In the genomic region with DNA sequence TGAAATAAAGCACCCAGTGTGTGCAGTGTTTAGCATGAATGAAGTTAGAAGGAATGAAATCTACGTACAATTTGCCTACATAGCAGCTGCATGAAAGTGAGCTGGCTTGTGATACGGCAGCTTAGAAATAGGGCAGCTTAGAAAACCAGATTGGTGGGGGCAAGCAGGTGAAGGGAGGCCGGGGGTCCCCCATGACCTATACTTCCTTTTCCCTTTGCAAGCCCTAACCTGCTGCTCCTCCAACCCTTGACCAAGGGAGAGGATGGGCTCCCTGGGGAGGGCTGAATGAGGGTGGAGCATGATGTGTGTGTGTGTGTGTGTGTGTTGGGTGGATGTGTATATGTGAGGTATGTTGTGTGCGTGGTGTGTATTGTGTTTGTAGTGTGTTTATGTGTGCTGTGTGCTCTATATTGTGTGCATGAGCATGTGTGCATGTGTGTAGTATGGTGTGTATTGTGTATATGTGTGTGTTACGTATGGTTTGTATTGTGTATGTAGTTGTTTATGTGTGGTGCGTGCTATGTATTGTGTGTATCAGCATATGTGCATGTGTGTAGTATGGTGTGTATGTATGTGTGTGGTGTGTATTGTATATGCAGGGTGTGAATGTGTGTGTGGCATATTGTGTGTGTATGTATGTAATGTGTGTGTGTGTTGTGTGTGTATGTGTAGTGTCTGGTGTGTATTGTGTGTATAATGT, we compare ENCODE assay signal across 19 cellular contexts.
"Had no signal": no experiment of that assay in that cellular context is flagged by ENCODE, and none has a peak within 500 bp of the region (broad histone marks: within the 10 kb centered on the region; RNA-seq: fewer than 3 reads in every experiment).

No MANE protein-coding gene starts in this region.

- DNase-seq: activated B cell treated with CpG ODN at 0.5 μM for 24 hours; activated CD4-positive, alpha-beta memory T cell treated with anti-CD3 and anti-CD28 coated beads, Interleukin-2, amount 10 ng/mL, durations not matched to agents 7 days and 5 days; activated CD4-positive, alpha-beta T cell treated with anti-CD3 and anti-CD28 coated beads for 4 hours; activated CD8-positive, alpha-beta memory T cell treated with anti-CD3 and anti-CD28 coated beads, Interleukin-2, amount 50 U/mL, for 4 hours; activated effector memory CD4-positive, alpha-beta T cell treated with anti-CD3 and anti-CD28 coated beads, Interleukin-2, amount 50 U/mL, for 16 hours; activated T-cell treated with anti-CD3 and anti-CD28 coated beads, Interleukin-2, amount 50 U/mL, for 72 hours; effector CD8-positive, alpha-beta T cell; esophagus squamous epithelium; heart right ventricle; left ventricle myocardium superior; posterior cingulate gyrus; stimulated activated CD4-positive, alpha-beta T cell treated with anti-CD3 and anti-CD28 coated beads, Interleukin-1b, Interleukin-23, amount 100 ng/mL, for 48 hours; stimulated activated CD8-positive, alpha-beta memory T cell treated with anti-CD3 and anti-CD28 coated beads, Interleukin-4, amount 100 ng/mL, for 48 hours; stimulated activated naive CD4-positive, alpha-beta T cell treated with Interleukin-2 at 50 U/mL for 16 hours; T-cell; transverse colon had no signal

- H3K27ac ChIP-seq: esophagus squamous epithelium, heart right ventricle, transverse colon had no signal

- H3K4me1 ChIP-seq: esophagus squamous epithelium, transverse colon had no signal

- H3K9me3 Mint-ChIP-seq: activated B cell treated with CpG ODN at 0.5 μM for 24 hours; activated CD4-positive, alpha-beta memory T cell treated with anti-CD3 and anti-CD28 coated beads, Interleukin-2, amount 10 ng/mL, durations not matched to agents 7 days and 5 days; activated naive CD4-positive, alpha-beta T cell treated with anti-CD3 and anti-CD28 coated beads, Interleukin-2, amount 50 U/mL, for 24 hours; activated T-cell treated with anti-CD3 and anti-CD28 coated beads, Interleukin-2, amount 50 U/mL, for 72 hours; memory B cell; T-cell had no signal

- H3K27me3 ChIP-seq: transverse colon had no signal

- H3K4me1 Mint-ChIP-seq: activated B cell treated with CpG ODN at 0.5 μM for 24 hours; activated naive CD4-positive, alpha-beta T cell treated with anti-CD3 and anti-CD28 coated beads, Interleukin-2, amount 50 U/mL, for 24 hours had no signal

- H3K36me3 ChIP-seq: esophagus squamous epithelium, heart right ventricle, transverse colon had no signal

- H3K27ac Mint-ChIP-seq: activated B cell treated with CpG ODN at 0.5 μM for 24 hours; activated CD4-positive, alpha-beta memory T cell treated with anti-CD3 and anti-CD28 coated beads, Interleukin-2, amount 10 ng/mL, durations not matched to agents 7 days and 5 days; activated naive CD4-positive, alpha-beta T cell treated with anti-CD3 and anti-CD28 coated beads, Interleukin-2, amount 50 U/mL, for 24 hours; activated T-cell treated with anti-CD3 and anti-CD28 coated beads, Interleukin-2, amount 50 U/mL, for 72 hours; memory B cell; T-cell had no signal

- H3K9me3 ChIP-seq: esophagus squamous epithelium, heart right ventricle, transverse colon had no signal

- ATAC-seq: activated T-cell treated with anti-CD3 and anti-CD28 coated beads, Interleukin-2, amount 50 U/mL, for 72 hours; heart right ventricle; left ventricle myocardium superior; SK-N-SH treated with all-trans-retinoic acid at 6 μM for 48 hours; T-cell had no signal

- H3K36me3 Mint-ChIP-seq: activated naive CD4-positive, alpha-beta T cell treated with anti-CD3 and anti-CD28 coated beads, Interleukin-2, amount 50 U/mL, for 24 hours; memory B cell; T-cell had no signal

- H3K4me3 ChIP-seq: esophagus squamous epithelium, heart right ventricle, transverse colon had no signal

- H3K27me3 Mint-ChIP-seq: activated naive CD4-positive, alpha-beta T cell treated with anti-CD3 and anti-CD28 coated beads, Interleukin-2, amount 50 U/mL, for 24 hours had no signal

- H3K4me3 Mint-ChIP-seq: activated B cell treated with CpG ODN at 0.5 μM for 24 hours; activated CD4-positive, alpha-beta memory T cell treated with anti-CD3 and anti-CD28 coated beads, Interleukin-2, amount 10 ng/mL, durations not matched to agents 7 days and 5 days; activated naive CD4-positive, alpha-beta T cell treated with anti-CD3 and anti-CD28 coated beads, Interleukin-2, amount 50 U/mL, for 24 hours; activated T-cell treated with anti-CD3 and anti-CD28 coated beads, Interleukin-2, amount 50 U/mL, for 72 hours; memory B cell; T-cell had no signal
